8 cellular contexts compared by ENCODE assay signal in the genomic region with DNA sequence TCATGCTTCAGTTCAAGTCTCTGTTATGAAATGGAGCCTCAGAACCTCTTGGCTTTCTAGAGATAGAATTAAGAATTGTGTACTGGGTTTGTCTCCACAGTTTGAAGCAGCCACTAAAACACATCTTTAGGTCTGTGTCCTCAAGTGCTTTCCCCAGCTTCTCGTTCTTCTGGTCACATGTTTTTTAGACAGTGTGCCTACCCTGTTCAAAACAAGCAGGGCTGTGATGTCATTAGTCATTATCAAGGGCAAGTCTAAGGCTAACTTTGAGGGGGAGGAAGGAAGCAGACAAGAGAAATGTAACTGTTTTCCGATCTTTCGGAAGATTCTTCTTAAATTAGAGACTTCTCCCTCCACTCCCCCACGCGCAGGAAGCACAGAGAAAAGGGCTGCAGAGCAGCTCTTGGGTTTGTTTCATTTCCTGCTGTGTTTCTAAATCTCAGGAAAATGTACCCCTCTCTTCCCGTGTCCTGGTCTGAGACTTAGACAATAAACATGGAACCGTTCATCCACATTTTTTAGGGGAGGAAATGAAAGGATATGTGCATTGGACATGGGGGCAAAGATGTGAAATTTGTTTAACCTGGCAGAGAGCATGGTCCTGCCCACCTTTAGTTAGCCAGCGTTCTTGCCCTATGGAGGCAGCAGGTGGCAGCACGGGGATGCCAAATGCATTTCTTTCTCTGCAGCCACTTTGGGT. TPM values are rescaled to one million over a fixed set of nuclear protein-coding genes. Genes with fewer than 3 reads are reported as not detected.
DNase-seq lines count a peak whose midpoint lies in the region; ATAC-seq and TF ChIP-seq lines count a peak whose summit lies in the region.

No MANE protein-coding gene starts in this region.

- POLR2A ChIA-PET in activated CD4-positive, alpha-beta memory T cell treated with anti-CD3 and anti-CD28 coated beads, Interleukin-2, amount 10 ng/mL, durations not matched to agents 7 days and 5 days (lab: Charles Lee): interaction anchor here (0.6 to 2.2 kb wide), 4 partner anchors 45 to 546 kb away, joined by 3 to 11 read pairs (median 7); a partner anchor contains a TSS
- POLR2A ChIA-PET in naive thymus-derived CD8-positive, alpha-beta T cell (lab: Charles Lee): interaction anchor here (0.6 to 1.4 kb wide), 4 partner anchors 45 to 226 kb away, joined by 3 to 4 read pairs (median 3); no protein-coding TSS in a partner anchor

- peaks cover 0 to 58% (median 37%) of the 10 kb centered on the region in 9 donors for H3K4me1 ChIP-seq in heart right ventricle

- no peaks in the 10 kb centered on the region for H3K9me3 ChIP-seq in heart right ventricle

- intact Hi-C loops in heart right ventricle (cut with DNase I): loop anchor here in 6 of 10 donors (5.0 to 10.0 kb wide), 11 partner anchors 42 to 237 kb away; a partner anchor contains a TSS
- intact Hi-C loops in Right ventricle myocardium superior (cut with DNase I): loop anchor here (5.0 kb wide), 1 partner anchor 232 kb away; a partner anchor contains a TSS

- peaks cover under 1% of the 10 kb centered on the region for H3K27me3 Mint-ChIP-seq in activated CD4-positive, alpha-beta memory T cell treated with anti-CD3 and anti-CD28 coated beads, Interleukin-2, amount 10 ng/mL, durations not matched to agents 7 days and 5 days
- no peaks in the 10 kb centered on the region for H3K27me3 Mint-ChIP-seq in naive thymus-derived CD8-positive, alpha-beta T cell
- H3K27me3 Mint-ChIP-seq in type B pancreatic cell: peaks cover 2% of the 10 kb centered on the region

- H3K4me1 Mint-ChIP-seq in activated CD4-positive, alpha-beta memory T cell treated with anti-CD3 and anti-CD28 coated beads, Interleukin-2, amount 10 ng/mL, durations not matched to agents 7 days and 5 days: peaks cover 38% of the 10 kb centered on the region
- H3K4me1 Mint-ChIP-seq in naive thymus-derived CD8-positive, alpha-beta T cell: peaks cover 14 to 39% (median 36%) of the 10 kb centered on the region in 4 donors
- H3K4me1 Mint-ChIP-seq in type B pancreatic cell (ENCODE audit: unreplicated experiment): peaks cover 34% of the 10 kb centered on the region

- peaks cover 0 to 45% (median 11%) of the 10 kb centered on the region in 9 donors for H3K36me3 ChIP-seq in heart right ventricle

- WGBS in heart right ventricle, 2 donors: 16 to 17% methylated on average over 9 of the region's 9 CpGs

- H3K4me3 Mint-ChIP-seq in activated CD4-positive, alpha-beta memory T cell treated with anti-CD3 and anti-CD28 coated beads, Interleukin-2, amount 10 ng/mL, durations not matched to agents 7 days and 5 days: peak overlapping the region; percentile 42
- peak overlapping the region; percentile 69 to 89 (median 83) for H3K4me3 Mint-ChIP-seq in naive thymus-derived CD8-positive, alpha-beta T cell
- peak overlapping the region; percentile 73 for H3K4me3 Mint-ChIP-seq in type B pancreatic cell

- peak overlapping the region; percentile 76 for H3K27ac Mint-ChIP-seq in activated CD4-positive, alpha-beta memory T cell treated with anti-CD3 and anti-CD28 coated beads, Interleukin-2, amount 10 ng/mL, durations not matched to agents 7 days and 5 days
- H3K27ac Mint-ChIP-seq in naive thymus-derived CD8-positive, alpha-beta T cell: peak overlapping the region; percentile 80 to 96 (median 94)
- H3K27ac Mint-ChIP-seq in type B pancreatic cell: no peak overlapping the region

- TF ChIP-seq CTCF in heart right ventricle (IDR thresholded peaks at IDR 0.05) (peak in 8 of 9 donors; percentile 25 to 71 (median 60)), type B pancreatic cell (conservative IDR thresholded peaks at IDR 0.05) (peak; percentile 73)

- H3K9me3 Mint-ChIP-seq in activated CD4-positive, alpha-beta memory T cell treated with anti-CD3 and anti-CD28 coated beads, Interleukin-2, amount 10 ng/mL, durations not matched to agents 7 days and 5 days: no peaks in the 10 kb centered on the region
- no peaks in the 10 kb centered on the region for H3K9me3 Mint-ChIP-seq in naive thymus-derived CD8-positive, alpha-beta T cell
- no peaks in the 10 kb centered on the region for H3K9me3 Mint-ChIP-seq in type B pancreatic cell

- H3K27me3 ChIP-seq in heart right ventricle: no peaks in the 10 kb centered on the region

- H3K36me3 Mint-ChIP-seq in activated CD4-positive, alpha-beta memory T cell treated with anti-CD3 and anti-CD28 coated beads, Interleukin-2, amount 10 ng/mL, durations not matched to agents 7 days and 5 days (ENCODE audit: low read depth): peaks cover 29% of the 10 kb centered on the region
- peaks cover 0 to 33% (median 0%) of the 10 kb centered on the region in 3 donors for H3K36me3 Mint-ChIP-seq in naive thymus-derived CD8-positive, alpha-beta T cell
- H3K36me3 Mint-ChIP-seq in type B pancreatic cell: peaks cover 14% of the 10 kb centered on the region

- DNase-seq in heart right ventricle: peak in 1 of 2 donors; percentile 28
- no peak for DNase-seq in Right ventricle myocardium superior
- DNase-seq in NCI-H1930 (lab: John Stamatoyannopoulos, UW): peak; percentile 25 to 33
- peak; percentile 56 for DNase-seq in activated CD4-positive, alpha-beta memory T cell treated with anti-CD3 and anti-CD28 coated beads, Interleukin-2, amount 10 ng/mL, durations not matched to agents 7 days and 5 days
- DNase-seq in effector CD8-positive, alpha-beta T cell (lab: John Stamatoyannopoulos, UW): peak; percentile 28
- DNase-seq in naive thymus-derived CD8-positive, alpha-beta T cell: peak; percentile 26 to 77 (median 54)
- no peak for DNase-seq in type B pancreatic cell (ENCODE audit: extremely low spot score, unreplicated experiment)

- CTCF ChIA-PET in activated CD4-positive, alpha-beta memory T cell treated with anti-CD3 and anti-CD28 coated beads, Interleukin-2, amount 10 ng/mL, durations not matched to agents 7 days and 5 days (lab: Charles Lee): interaction anchor here (0.7 to 7.9 kb wide), 14 partner anchors 17 to 592 kb away, joined by 3 to 119 read pairs (median 5); a partner anchor contains a TSS

- peak overlapping the region in 9 of 10 donors; percentile 34 to 76 (median 45) for H3K27ac ChIP-seq in heart right ventricle

- ATAC-seq in heart right ventricle (peak in 3 of 8 donors; percentile 3 to 25 (median 7)), Right ventricle myocardium superior (ENCODE audit: poor library complexity) (no peak), GM18861 (IDR thresholded peaks at IDR 0.05; ENCODE audit: unreplicated experiment) (no peak)
- peak; percentile 54 to 65 for ATAC-seq in naive thymus-derived CD8-positive, alpha-beta T cell

- peak overlapping the region in 6 of 10 donors; percentile 6 to 32 (median 22) for H3K4me3 ChIP-seq in heart right ventricle

RNA-seq across cellular contexts. Expression of a gene that starts 3.1 kb away (rescaled TPM):
- total RNA-seq in heart right ventricle (10 to 100 TPM; 21.6 to 29.3 (median 25.5) TPM), Right ventricle myocardium superior (26.8 TPM), type B pancreatic cell (ENCODE audit: low replicate concordance) (14.9 and 16.5 TPM in 2 replicates)
- 10 to 100 TPM; 11.1 to 23.3 TPM for polyA plus RNA-seq in heart right ventricle
- 10 to 100 TPM; 36.0 to 38.1 TPM for total RNA-seq in activated CD4-positive, alpha-beta memory T cell treated with anti-CD3 and anti-CD28 coated beads, Interleukin-2, amount 10 ng/mL, durations not matched to agents 7 days and 5 days
- total RNA-seq in naive thymus-derived CD8-positive, alpha-beta T cell: 10 to 100 TPM; 17.1 to 17.6 TPM
- polyA plus RNA-seq in naive thymus-derived CD8-positive, alpha-beta T cell: 10 to 100 TPM; 14.9 to 18.0 (median 15.7) TPM

RNA-seq across cellular contexts. Expression of a gene that starts 18.6 kb away (rescaled TPM):
- total RNA-seq in heart right ventricle: under 1 TPM in 1 of 10 donors, not detected in 9; 0.21 TPM
- polyA plus RNA-seq in heart right ventricle: not detected
- total RNA-seq in Right ventricle myocardium superior: not detected
- total RNA-seq in activated CD4-positive, alpha-beta memory T cell treated with anti-CD3 and anti-CD28 coated beads, Interleukin-2, amount 10 ng/mL, durations not matched to agents 7 days and 5 days: not detected
- not detected for total RNA-seq in naive thymus-derived CD8-positive, alpha-beta T cell
- polyA plus RNA-seq in naive thymus-derived CD8-positive, alpha-beta T cell: under 1 TPM in 1 of 3 donors, not detected in 2; 0.09 TPM
- not detected in 2 replicates for total RNA-seq in type B pancreatic cell (ENCODE audit: low replicate concordance)

RNA-seq across cellular contexts. Expression of a gene that starts 28.7 kb away (rescaled TPM):
- total RNA-seq in heart right ventricle (not detected), Right ventricle myocardium superior (not detected), type B pancreatic cell (ENCODE audit: low replicate concordance) (not detected in 2 replicates)
- not detected for polyA plus RNA-seq in heart right ventricle
- not detected for total RNA-seq in activated CD4-positive, alpha-beta memory T cell treated with anti-CD3 and anti-CD28 coated beads, Interleukin-2, amount 10 ng/mL, durations not matched to agents 7 days and 5 days
- not detected for total RNA-seq in naive thymus-derived CD8-positive, alpha-beta T cell
- polyA plus RNA-seq in naive thymus-derived CD8-positive, alpha-beta T cell: not detected

RNA-seq across cellular contexts. Expression of a gene that starts 50.1 kb away (rescaled TPM):
- total RNA-seq in heart right ventricle: 10 to 100 TPM; 35.5 to 52.8 (median 47.7) TPM
- 10 to 100 TPM; 23.8 to 56.7 TPM for polyA plus RNA-seq in heart right ventricle
- total RNA-seq in Right ventricle myocardium superior: 39.7 TPM
- total RNA-seq in activated CD4-positive, alpha-beta memory T cell treated with anti-CD3 and anti-CD28 coated beads, Interleukin-2, amount 10 ng/mL, durations not matched to agents 7 days and 5 days: 10 to 100 TPM; 34.2 to 34.8 TPM
- 10 to 100 TPM; 31.6 to 32.7 TPM for total RNA-seq in naive thymus-derived CD8-positive, alpha-beta T cell
- 100 to 1,000 TPM in 1 of 3 donors, 10 to 100 TPM in 2; 80.3 to 103 (median 90.6) TPM for polyA plus RNA-seq in naive thymus-derived CD8-positive, alpha-beta T cell
- total RNA-seq in type B pancreatic cell (ENCODE audit: low replicate concordance): 26.1 and 45.5 TPM in 2 replicates

Comparison
In these comparisons a context has a peak if more than half of its experiments do, and no peak if none do; other contexts are left out.
1. ATAC-seq: peak in naive thymus-derived CD8-positive, alpha-beta T cell (2 of 2); none in Right ventricle myocardium superior (single experiment) and GM18861 (single experiment).
2. DNase-seq: peak in NCI-H1930 (2 of 2), activated CD4-positive, alpha-beta memory T cell treated with anti-CD3 and anti-CD28 coated beads, Interleukin-2, amount 10 ng/mL, durations not matched to agents 7 days and 5 days (single experiment), effector CD8-positive, alpha-beta T cell (single experiment) and naive thymus-derived CD8-positive, alpha-beta T cell (10 of 10); none in Right ventricle myocardium superior (single experiment) and type B pancreatic cell (single experiment).
3. Peak in every context shown above with its lines, with median percentiles within 50 percentile points of each other: H3K4me3 Mint-ChIP-seq.